ENCODE assay signal across 23 cellular contexts in the genomic region with DNA sequence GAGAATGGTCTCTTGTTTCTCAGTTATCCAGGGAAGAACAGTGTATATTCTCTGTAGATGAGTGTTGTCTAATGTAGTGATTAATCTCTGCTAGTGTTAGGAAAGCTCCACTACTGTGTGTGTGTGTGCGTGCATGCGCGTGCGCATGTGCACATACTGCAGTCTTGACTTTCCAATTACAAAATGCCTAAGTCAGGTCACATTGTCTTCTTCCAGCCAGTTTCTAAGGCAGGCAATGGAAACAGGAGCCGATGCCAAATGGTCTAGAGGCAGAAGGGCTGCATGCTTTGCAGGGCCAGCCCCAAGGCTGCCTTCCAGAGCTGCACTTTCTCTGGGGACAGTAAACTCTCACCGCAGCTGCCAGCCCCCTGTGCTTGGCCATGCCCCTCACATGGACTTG. TPM values are rescaled to one million over a fixed set of nuclear protein-coding genes. Genes with fewer than 3 reads are reported as not detected.
DNase-seq lines count a peak whose midpoint lies in the region; ATAC-seq and TF ChIP-seq lines count a peak whose summit lies in the region.
"Had no signal": no experiment of that assay in that cellular context is flagged by ENCODE, and none has a peak within 500 bp of the region (broad histone marks: within the 10 kb centered on the region; RNA-seq: fewer than 3 reads in every experiment).

No MANE protein-coding gene starts in this region.

- 57 to 83% (median 70%) methylated on average over 6 of the region's 6 CpGs for WGBS in heart left ventricle, 4 donors

- H3K27me3 ChIP-seq in heart left ventricle (no peaks in the 10 kb centered on the region), stomach smooth muscle (ENCODE audit: control insufficient read depth in 1 of 2, insufficient read depth in 2 of 2, low read length in 2 of 2) (no peaks in the 10 kb centered on the region)
- H3K27me3 ChIP-seq: ascending aorta, transverse colon had no signal

- ATAC-seq in heart left ventricle (peak; percentile 44 to 83 (median 78)), mucosa of descending colon (peak; percentile 15), HG02588 (IDR thresholded peaks at IDR 0.05; ENCODE audit: unreplicated experiment) (no peak), HG02973 (IDR thresholded peaks at IDR 0.05; ENCODE audit: unreplicated experiment) (no peak)
- ATAC-seq: activated naive CD4-positive, alpha-beta T cell treated with anti-CD3 and anti-CD28 coated beads, Interleukin-2, amount 50 U/mL, for 72 hours; SK-N-SH treated with all-trans-retinoic acid at 6 μM for 48 hours had no signal

- intact Hi-C loops in heart left ventricle (cut with DNase I): no loop called here
- intact Hi-C loops in mucosa of descending colon (cut with DNase I, micrococcal nuclease): no loop called here

- H3K9ac ChIP-seq in stomach smooth muscle (ENCODE audit: low read length in 2 of 2): no peak overlapping the region

- TF ChIP-seq CTCF in heart left ventricle (IDR thresholded peaks at IDR 0.05) (no peak), mucosa of descending colon (IDR thresholded peaks at IDR 0.05) (no peak)

- TF ChIP-seq POLR2A in heart left ventricle (IDR thresholded peaks at IDR 0.05): no peak

- H3K9me3 ChIP-seq in heart left ventricle (no peaks in the 10 kb centered on the region), mucosa of descending colon (no peaks in the 10 kb centered on the region), stomach smooth muscle (ENCODE audit: control insufficient read depth in 2 of 2, low read length in 2 of 2) (no peaks in the 10 kb centered on the region)
- H3K9me3 ChIP-seq: ascending aorta, transverse colon had no signal

- H3K36me3 ChIP-seq in heart left ventricle (peaks cover 0 to 98% (median 91%) of the 10 kb centered on the region in 9 donors), mucosa of descending colon (ENCODE audit: low read depth) (no peaks in the 10 kb centered on the region), stomach smooth muscle (ENCODE audit: control insufficient read depth in 2 of 2, insufficient read depth in 2 of 2, low read length in 2 of 2) (peaks cover 39 to 46% of the 10 kb centered on the region in 2 donors)

- peaks cover 0 to 38% (median 21%) of the 10 kb centered on the region in 12 donors for H3K4me1 ChIP-seq in heart left ventricle
- H3K4me1 ChIP-seq in mucosa of descending colon (ENCODE audit: low read depth): no peaks in the 10 kb centered on the region
- peaks cover 22% of the 10 kb centered on the region for H3K4me1 ChIP-seq in stomach smooth muscle (ENCODE audit: control insufficient read depth, insufficient read depth, low read length)
- H3K4me1 ChIP-seq: transverse colon had no signal

- H3K4me3 ChIP-seq in heart left ventricle: no peak overlapping the region
- H3K4me3 ChIP-seq in mucosa of descending colon: no peak overlapping the region
- no peak overlapping the region for H3K4me3 ChIP-seq in stomach smooth muscle (ENCODE audit: low read length in 2 of 2)
- H3K4me3 ChIP-seq: ascending aorta, lung, transverse colon had no signal

- H3K27ac ChIP-seq in heart left ventricle: peak overlapping the region in 8 of 12 donors; percentile 14 to 50 (median 26)
- peak overlapping the region; percentile 38 for H3K27ac ChIP-seq in stomach smooth muscle (ENCODE audit: low read length)
- H3K27ac ChIP-seq: ascending aorta, C4-2B, transverse colon had no signal

- DNase-seq in amniotic epithelial cell (ENCODE audit: low read depth): peak; percentile 24
- peak in 3 of 5 donors; percentile 32 to 55 (median 45) for DNase-seq in heart left ventricle
- no peak for DNase-seq in mucosa of descending colon
- no peak for DNase-seq in T-helper 1 cell
- no peak for DNase-seq in HCEC 1CT
- DNase-seq: activated CD4-positive, alpha-beta T cell treated with anti-CD3 and anti-CD28 coated beads, Interleukin-2, amount 50 U/mL, for 1 hour; foreskin fibroblast; NCI-H1105 treated with DMSO at 0.1 percent for 48 hours; NCI-H2029 treated with DMSO at 0.1 percent for 48 hours; NCI-H226; NCI-H774; stimulated activated CD4-positive, alpha-beta T cell treated with anti-CD3 and anti-CD28 coated beads, Interleukin-12 subunit alpha, Interleukin-12 subunit beta, amount 100 ng/mL, for 4 hours; stimulated activated CD4-positive, alpha-beta T cell treated with anti-CD3 and anti-CD28 coated beads, Interleukin-4, amount 100 ng/mL, for 24 hours; stimulated activated naive CD4-positive, alpha-beta T cell treated with Interleukin-2 at 50 U/mL for 16 hours; transverse colon had no signal

RNA-seq across cellular contexts. Expression of gene NAP1L5, which starts 30.5 kb away (rescaled TPM):
- total RNA-seq in heart left ventricle: 1 to 10 TPM; 2.7 to 7.9 (median 4.5) TPM
- 1 to 10 TPM; 3.9 to 5.3 TPM for polyA plus RNA-seq in heart left ventricle
- total RNA-seq in mucosa of descending colon: 1 to 10 TPM; 1.1 to 5.8 (median 1.7) TPM

Comparison
In these comparisons a context has a peak if more than half of its experiments do, and no peak if none do; other contexts are left out.
1. DNase-seq: peak in amniotic epithelial cell (single experiment) and heart left ventricle (3 of 5); none in mucosa of descending colon (0 of 3), T-helper 1 cell (0 of 5) and HCEC 1CT (single experiment).
2. ATAC-seq: peak in heart left ventricle (4 of 4) and mucosa of descending colon (single experiment); none in HG02588 (single experiment) and HG02973 (single experiment).